Comparison of ENCODE assay signal across 8 cellular contexts in genomic region chr17:38982858-38983746, GRCh38. TPM values are rescaled to one million over a fixed set of nuclear protein-coding genes. Genes with fewer than 3 reads are reported as not detected.
DNase-seq lines count a peak whose midpoint lies in the region; ATAC-seq and TF ChIP-seq lines count a peak whose summit lies in the region.

No MANE protein-coding gene starts in this region.

- H3K9me3 Mint-ChIP-seq in activated T-cell treated with anti-CD3 and anti-CD28 coated beads, Interleukin-2, amount 50 U/mL, for 4 hours = no peaks in the 10 kb centered on the region

- TF ChIP-seq EP300 in ovary (IDR thresholded peaks at IDR 0.05) = no peak

- no peak overlapping the region for H3K27ac ChIP-seq in ovary

- no peak overlapping the region for H3K4me3 Mint-ChIP-seq in activated T-cell treated with anti-CD3 and anti-CD28 coated beads, Interleukin-2, amount 50 U/mL, for 4 hours

- peaks cover 5% of the 10 kb centered on the region for H3K4me1 Mint-ChIP-seq in activated T-cell treated with anti-CD3 and anti-CD28 coated beads, Interleukin-2, amount 50 U/mL, for 4 hours (ENCODE audit: low read depth)

- DNase-seq in DMS153 (lab: John Stamatoyannopoulos, UW) (peak; percentile 77), HT1080 (ENCODE audit: low read depth) (peak; percentile 68), NCI-H82 (lab: John Stamatoyannopoulos, UW) (peak; percentile 88), foreskin melanocyte (peak; percentile 62), ovary (peak in 2 of 5 donors; percentile 39 to 68)
- peak; percentile 37 for DNase-seq in activated T-cell treated with anti-CD3 and anti-CD28 coated beads, Interleukin-2, amount 50 U/mL, for 4 hours

- H3K4me1 ChIP-seq in ovary (ENCODE audit: insufficient read depth) = peaks cover 4% of the 10 kb centered on the region

- H3K27me3 Mint-ChIP-seq in activated T-cell treated with anti-CD3 and anti-CD28 coated beads, Interleukin-2, amount 50 U/mL, for 4 hours (ENCODE audit: low read depth) = no peaks in the 10 kb centered on the region

- TF ChIP-seq POLR2A in ovary (IDR thresholded peaks at IDR 0.05) = no peak

- peak; percentile 51 to 61 for ATAC-seq in activated T-cell treated with anti-CD3 and anti-CD28 coated beads, Interleukin-2, amount 50 U/mL, for 4 hours
- ATAC-seq in GM18861 (IDR thresholded peaks at IDR 0.05; ENCODE audit: unreplicated experiment) (no peak), GM19023 (IDR thresholded peaks at IDR 0.05; ENCODE audit: unreplicated experiment) (no peak)

- peak; percentile 65 to 91 (median 76) for TF ChIP-seq CTCF in ovary (IDR thresholded peaks at IDR 0.05)

- intact Hi-C loops in ovary (cut with DNase I) = loop anchor here (2.0 to 10.0 kb wide), 5 partner anchors 169 to 252 kb away; partner anchors contain the start of gene PLXDC1 (in 1 of the 4)

- H3K36me3 Mint-ChIP-seq in activated T-cell treated with anti-CD3 and anti-CD28 coated beads, Interleukin-2, amount 50 U/mL, for 4 hours (ENCODE audit: insufficient read depth) = no peaks in the 10 kb centered on the region

- no peaks in the 10 kb centered on the region for H3K9me3 ChIP-seq in ovary

- 51 to 57% (median 56%) methylated on average over 11 of the region's 11 CpGs for WGBS in ovary, 3 donors

- H3K4me3 ChIP-seq in ovary = no peak overlapping the region

- H3K27me3 ChIP-seq in ovary = no peaks in the 10 kb centered on the region

- H3K36me3 ChIP-seq in ovary = no peaks in the 10 kb centered on the region

RNA-seq across cellular contexts. Expression of gene FBXO47, which starts 15.9 kb away (rescaled TPM):
- not detected in 2 replicates for total RNA-seq in HT1080 (2014; rRNA removed; shearing (Covaris generic))
- polyA plus RNA-seq in HT1080 (2015; cell fraction: cytosol; rRNA removed) = not detected in 2 replicates
- polyA plus RNA-seq in HT1080 (2015; cell fraction: nucleus; rRNA removed) = not detected in 2 replicates
- under 1 TPM in 1 of 3 donors, not detected in 2; 0.08 TPM for total RNA-seq in activated T-cell treated with anti-CD3 and anti-CD28 coated beads, Interleukin-2, amount 50 U/mL, for 4 hours
- total RNA-seq in ovary = not detected
- polyA plus RNA-seq in ovary = not detected

Comparison
In these comparisons a context has a peak if more than half of its experiments do, and no peak if none do; other contexts are left out.
1. ATAC-seq: peak in activated T-cell treated with anti-CD3 and anti-CD28 coated beads, Interleukin-2, amount 50 U/mL, for 4 hours (2 of 2); none in GM18861 (single experiment) and GM19023 (single experiment).